15 cellular contexts compared by ENCODE assay signal in genomic region chr3:69444980-69445379, GRCh38. TPM values are rescaled to one million over a fixed set of nuclear protein-coding genes. Genes with fewer than 3 reads are reported as not detected.
DNase-seq lines count a peak whose midpoint lies in the region; ATAC-seq and TF ChIP-seq lines count a peak whose summit lies in the region.
"Had no signal": no experiment of that assay in that cellular context is flagged by ENCODE, and none has a peak within 500 bp of the region (broad histone marks: within the 10 kb centered on the region; RNA-seq: fewer than 3 reads in every experiment).

No MANE protein-coding gene starts in this region.

- intact Hi-C loops in psoas muscle (cut with DNase I): no loop called here

- H3K4me1 ChIP-seq in RWPE2 (ENCODE audit: insufficient read depth, poor library complexity, severe bottlenecking) (peaks cover 2% of the 10 kb centered on the region), psoas muscle (peaks cover 6% of the 10 kb centered on the region)

- H3K27ac ChIP-seq in RWPE2 (ENCODE audit: poor library complexity, severe bottlenecking) (peak overlapping the region; percentile 1), psoas muscle (no peak overlapping the region)
- H3K27ac ChIP-seq: spleen had no signal

- no peak for TF ChIP-seq CTCF in RWPE2 (IDR thresholded peaks at IDR 0.05; ENCODE audit: poor library complexity, severe bottlenecking)
- no peak for TF ChIP-seq CTCF in fibroblast of villous mesenchyme (IDR thresholded peaks at IDR 0.05; ENCODE audit: insufficient read depth, low read depth, low read length)
- no peak for TF ChIP-seq CTCF in psoas muscle (IDR thresholded peaks at IDR 0.05)

- ATAC-seq in RWPE2 (ENCODE audit: low read depth): peak; percentile 77
- peak in 1 of 4 donors; percentile 59 for ATAC-seq in psoas muscle
- ATAC-seq in GM21529 (IDR thresholded peaks at IDR 0.05; ENCODE audit: unreplicated experiment): no peak
- ATAC-seq in GM18511 (IDR thresholded peaks at IDR 0.05; ENCODE audit: unreplicated experiment): no peak

- H3K27me3 ChIP-seq in RWPE2 (ENCODE audit: insufficient read depth, poor library complexity, severe bottlenecking) (no peaks in the 10 kb centered on the region), psoas muscle (ENCODE audit: insufficient read depth in 3 of 3, low read length in 2 of 3) (no peaks in the 10 kb centered on the region)
- H3K27me3 ChIP-seq: spleen had no signal

- peak; percentile 27 for DNase-seq in A172 (ENCODE audit: low spot score)
- no peak for DNase-seq in RWPE2 (ENCODE audit: low spot score)
- DNase-seq in fibroblast of villous mesenchyme (ENCODE audit: low read depth): peak; percentile 42
- DNase-seq in psoas muscle: no peak
- no peak for DNase-seq in NCI-H69 (lab: John Stamatoyannopoulos, UW)
- DNase-seq in mesenteric fat pad (ENCODE audit: low spot score): no peak
- DNase-seq: activated CD4-positive, alpha-beta T cell treated with anti-CD3 and anti-CD28 coated beads, Interleukin-2, amount 50 U/mL, for 1 hour; H9; naive B cell; NCI-H1105; NCI-H510A treated with DMSO at 0.1 percent for 48 hours; spleen; trophoblast cell had no signal

- H3K9me3 ChIP-seq in RWPE2 (ENCODE audit: severe bottlenecking) (no peaks in the 10 kb centered on the region), psoas muscle (no peaks in the 10 kb centered on the region)
- H3K9me3 ChIP-seq: spleen had no signal

- peak overlapping the region; percentile 22 for H3K4me3 ChIP-seq in RWPE2 (ENCODE audit: severe bottlenecking)
- H3K4me3 ChIP-seq in fibroblast of villous mesenchyme (ENCODE audit: low read depth, low read length): peak overlapping the region; percentile 46
- peak overlapping the region; percentile 47 for H3K4me3 ChIP-seq in psoas muscle

- 58 to 60% (median 60%) methylated on average over 11 of the region's 11 CpGs for WGBS in psoas muscle, 3 donors

- H3K36me3 ChIP-seq in RWPE2 (ENCODE audit: low read depth): no peaks in the 10 kb centered on the region
- H3K36me3 ChIP-seq in psoas muscle (ENCODE audit: insufficient read depth in 1 of 2, low read depth in 1 of 2): no peaks in the 10 kb centered on the region
- H3K36me3 ChIP-seq: spleen had no signal

RNA-seq across cellular contexts. Expression of gene FRMD4B, which starts 59.1 kb away (rescaled TPM):
- total RNA-seq in A172 (2014; rRNA removed; shearing (Covaris generic)): 1.2 and 1.6 TPM in 2 replicates
- total RNA-seq in fibroblast of villous mesenchyme (under 0.01 TPM in 2 replicates), psoas muscle (1 to 10 TPM; 2.6 to 4.0 (median 2.9) TPM), mesenteric fat pad (30.5 TPM)
- polyA plus RNA-seq in psoas muscle: 1 to 10 TPM; 1.1 to 3.0 (median 1.5) TPM

Comparison
In these comparisons a context has a peak if more than half of its experiments do, and no peak if none do; other contexts are left out.
1. DNase-seq: peak in A172 (single experiment) and fibroblast of villous mesenchyme (single experiment); none in RWPE2 (single experiment), psoas muscle (0 of 2), NCI-H69 (single experiment) and mesenteric fat pad (single experiment).
2. Peak in every context shown above with its lines, with median percentiles within 50 percentile points of each other: H3K4me3 ChIP-seq.